In the genomic region with DNA sequence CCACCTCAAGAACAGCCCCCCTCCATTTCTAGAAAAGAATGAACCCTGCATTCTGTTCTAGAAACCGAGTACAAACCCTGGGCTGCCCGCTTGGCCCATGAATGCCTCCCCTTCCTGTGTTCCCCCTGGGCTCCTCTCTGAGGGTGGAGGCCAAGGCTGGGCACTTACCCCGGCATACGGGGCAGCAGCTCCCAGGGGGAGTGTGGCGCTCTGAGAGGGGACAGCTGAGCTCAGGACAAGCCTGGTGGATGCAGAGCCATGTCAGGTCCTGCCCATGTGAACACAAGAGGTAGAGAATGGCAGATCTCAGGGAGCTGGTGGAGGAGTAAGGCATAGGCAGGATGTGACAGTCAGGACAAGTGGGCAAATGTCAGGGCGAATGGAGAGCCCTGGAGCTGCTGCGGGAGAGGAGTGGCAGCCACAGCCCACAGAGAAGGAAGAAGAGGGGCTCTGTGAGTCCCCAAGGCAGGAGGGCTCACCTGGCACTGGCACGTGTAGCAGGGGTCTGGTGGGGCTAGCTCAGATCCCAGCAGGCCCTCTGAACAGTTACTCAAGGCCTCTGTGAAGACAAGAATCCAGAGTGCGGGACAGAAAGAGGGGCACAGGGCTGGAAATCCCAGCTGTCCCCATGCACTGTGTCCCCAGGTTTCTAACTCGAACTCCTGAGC, we compare ENCODE assay signal across 3 cellular contexts.
TF ChIP-seq lines count a peak whose summit lies in the region.

No MANE protein-coding gene starts in this region.

TF ChIP-seq in SK-N-SH, 30 proteins besides CTCF, POLR2A, EP300 and RAD21:
- TF ChIP-seq MXI1 (IDR thresholded peaks at IDR 0.05; ENCODE audit: low read depth, low read length) = no peak
- TF ChIP-seq JUND (IDR thresholded peaks at IDR 0.05) = no peak
- no peak for TF ChIP-seq FOSL2 (IDR thresholded peaks at IDR 0.05; ENCODE audit: borderline replicate concordance, low read depth)
- TF ChIP-seq NFIC (IDR thresholded peaks at IDR 0.05; ENCODE audit: borderline replicate concordance) = no peak
- no peak for TF ChIP-seq EZH2phosphoT487 (IDR thresholded peaks at IDR 0.05; ENCODE audit: borderline replicate concordance, low read depth)
- TF ChIP-seq YY1 (IDR thresholded peaks at IDR 0.05; ENCODE audit: low read depth) = no peak

TF ChIP-seq in SK-N-SH treated with all-trans-retinoic acid at 6 μM for 48 hours, 23 proteins besides CTCF, POLR2A, EP300 and RAD21:
- no peak for TF ChIP-seq ZNF8 (CRISPR knock-in tag; IDR thresholded peaks at IDR 0.05)
- TF ChIP-seq ZNF565 (CRISPR knock-in tag; conservative IDR thresholded peaks at IDR 0.05; ENCODE audit: low read depth) = no peak
- no peak for TF ChIP-seq SNAI2 (CRISPR knock-in tag; IDR thresholded peaks at IDR 0.05)
- no peak for TF ChIP-seq TCF4 (CRISPR knock-in tag; IDR thresholded peaks at IDR 0.05; ENCODE audit: borderline replicate concordance)
- no peak for TF ChIP-seq ISL1 (CRISPR knock-in tag; IDR thresholded peaks at IDR 0.05)
- TF ChIP-seq OSR1 (CRISPR knock-in tag; IDR thresholded peaks at IDR 0.05) = no peak
- no peak for TF ChIP-seq CSDC2 (CRISPR knock-in tag; IDR thresholded peaks at IDR 0.05)
- no peak for TF ChIP-seq ESRRG (CRISPR knock-in tag; IDR thresholded peaks at IDR 0.05)
- TF ChIP-seq, protein P1, sequence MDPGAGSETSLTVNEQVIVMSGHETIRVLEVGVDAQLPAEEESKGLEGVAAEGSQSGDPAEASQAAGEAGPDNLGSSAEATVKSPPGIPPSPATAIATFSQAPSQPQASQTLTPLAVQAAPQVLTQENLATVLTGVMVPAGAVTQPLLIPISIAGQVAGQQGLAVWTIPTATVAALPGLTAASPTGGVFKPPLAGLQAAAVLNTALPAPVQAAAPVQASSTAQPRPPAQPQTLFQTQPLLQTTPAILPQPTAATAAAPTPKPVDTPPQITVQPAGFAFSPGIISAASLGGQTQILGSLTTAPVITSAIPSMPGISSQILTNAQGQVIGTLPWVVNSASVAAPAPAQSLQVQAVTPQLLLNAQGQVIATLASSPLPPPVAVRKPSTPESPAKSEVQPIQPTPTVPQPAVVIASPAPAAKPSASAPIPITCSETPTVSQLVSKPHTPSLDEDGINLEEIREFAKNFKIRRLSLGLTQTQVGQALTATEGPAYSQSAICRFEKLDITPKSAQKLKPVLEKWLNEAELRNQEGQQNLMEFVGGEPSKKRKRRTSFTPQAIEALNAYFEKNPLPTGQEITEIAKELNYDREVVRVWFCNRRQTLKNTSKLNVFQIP (CRISPR knock-in tag; IDR thresholded peaks at IDR 0.05; ENCODE audit: borderline replicate concordance, low read depth) = no peak
- TF ChIP-seq, protein P2, sequence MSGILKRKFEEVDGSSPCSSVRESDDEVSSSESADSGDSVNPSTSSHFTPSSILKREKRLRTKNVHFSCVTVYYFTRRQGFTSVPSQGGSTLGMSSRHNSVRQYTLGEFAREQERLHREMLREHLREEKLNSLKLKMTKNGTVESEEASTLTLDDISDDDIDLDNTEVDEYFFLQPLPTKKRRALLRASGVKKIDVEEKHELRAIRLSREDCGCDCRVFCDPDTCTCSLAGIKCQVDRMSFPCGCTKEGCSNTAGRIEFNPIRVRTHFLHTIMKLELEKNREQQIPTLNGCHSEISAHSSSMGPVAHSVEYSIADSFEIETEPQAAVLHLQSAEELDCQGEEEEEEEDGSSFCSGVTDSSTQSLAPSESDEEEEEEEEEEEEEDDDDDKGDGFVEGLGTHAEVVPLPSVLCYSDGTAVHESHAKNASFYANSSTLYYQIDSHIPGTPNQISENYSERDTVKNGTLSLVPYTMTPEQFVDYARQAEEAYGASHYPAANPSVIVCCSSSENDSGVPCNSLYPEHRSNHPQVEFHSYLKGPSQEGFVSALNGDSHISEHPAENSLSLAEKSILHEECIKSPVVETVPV (CRISPR knock-in tag; IDR thresholded peaks at IDR 0.05) = no peak
- TF ChIP-seq BACH2 (CRISPR knock-in tag; IDR thresholded peaks at IDR 0.05; ENCODE audit: borderline replicate concordance) = no peak
- TF ChIP-seq ARNTL (CRISPR knock-in tag; IDR thresholded peaks at IDR 0.05; ENCODE audit: borderline replicate concordance, low read depth) = no peak
- no peak for TF ChIP-seq ZFP3 (CRISPR knock-in tag; IDR thresholded peaks at IDR 0.05)
- TF ChIP-seq ZNF70 (CRISPR knock-in tag; IDR thresholded peaks at IDR 0.05) = no peak
- no peak for TF ChIP-seq GLIS3 (CRISPR knock-in tag; IDR thresholded peaks at IDR 0.05)
- TF ChIP-seq ZC3H10 (CRISPR knock-in tag; IDR thresholded peaks at IDR 0.05) = no peak
- TF ChIP-seq, protein P3, sequence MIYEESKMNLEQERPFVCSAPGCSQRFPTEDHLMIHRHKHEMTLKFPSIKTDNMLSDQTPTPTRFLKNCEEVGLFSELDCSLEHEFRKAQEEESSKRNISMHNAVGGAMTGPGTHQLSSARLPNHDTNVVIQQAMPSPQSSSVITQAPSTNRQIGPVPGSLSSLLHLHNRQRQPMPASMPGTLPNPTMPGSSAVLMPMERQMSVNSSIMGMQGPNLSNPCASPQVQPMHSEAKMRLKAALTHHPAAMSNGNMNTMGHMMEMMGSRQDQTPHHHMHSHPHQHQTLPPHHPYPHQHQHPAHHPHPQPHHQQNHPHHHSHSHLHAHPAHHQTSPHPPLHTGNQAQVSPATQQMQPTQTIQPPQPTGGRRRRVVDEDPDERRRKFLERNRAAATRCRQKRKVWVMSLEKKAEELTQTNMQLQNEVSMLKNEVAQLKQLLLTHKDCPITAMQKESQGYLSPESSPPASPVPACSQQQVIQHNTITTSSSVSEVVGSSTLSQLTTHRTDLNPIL (CRISPR knock-in tag; IDR thresholded peaks at IDR 0.05; ENCODE audit: low read depth) = no peak

TF ChIP-seq in GM23338, 12 proteins besides CTCF, POLR2A, EP300 and RAD21 (continued from another document):
- TF ChIP-seq STAT1 (IDR thresholded peaks at IDR 0.05; ENCODE audit: unreplicated experiment) = no peak
- TF ChIP-seq EZH2 (IDR thresholded peaks at IDR 0.05; ENCODE audit: low read depth, unreplicated experiment) = no peak
- TF ChIP-seq, protein P4, sequence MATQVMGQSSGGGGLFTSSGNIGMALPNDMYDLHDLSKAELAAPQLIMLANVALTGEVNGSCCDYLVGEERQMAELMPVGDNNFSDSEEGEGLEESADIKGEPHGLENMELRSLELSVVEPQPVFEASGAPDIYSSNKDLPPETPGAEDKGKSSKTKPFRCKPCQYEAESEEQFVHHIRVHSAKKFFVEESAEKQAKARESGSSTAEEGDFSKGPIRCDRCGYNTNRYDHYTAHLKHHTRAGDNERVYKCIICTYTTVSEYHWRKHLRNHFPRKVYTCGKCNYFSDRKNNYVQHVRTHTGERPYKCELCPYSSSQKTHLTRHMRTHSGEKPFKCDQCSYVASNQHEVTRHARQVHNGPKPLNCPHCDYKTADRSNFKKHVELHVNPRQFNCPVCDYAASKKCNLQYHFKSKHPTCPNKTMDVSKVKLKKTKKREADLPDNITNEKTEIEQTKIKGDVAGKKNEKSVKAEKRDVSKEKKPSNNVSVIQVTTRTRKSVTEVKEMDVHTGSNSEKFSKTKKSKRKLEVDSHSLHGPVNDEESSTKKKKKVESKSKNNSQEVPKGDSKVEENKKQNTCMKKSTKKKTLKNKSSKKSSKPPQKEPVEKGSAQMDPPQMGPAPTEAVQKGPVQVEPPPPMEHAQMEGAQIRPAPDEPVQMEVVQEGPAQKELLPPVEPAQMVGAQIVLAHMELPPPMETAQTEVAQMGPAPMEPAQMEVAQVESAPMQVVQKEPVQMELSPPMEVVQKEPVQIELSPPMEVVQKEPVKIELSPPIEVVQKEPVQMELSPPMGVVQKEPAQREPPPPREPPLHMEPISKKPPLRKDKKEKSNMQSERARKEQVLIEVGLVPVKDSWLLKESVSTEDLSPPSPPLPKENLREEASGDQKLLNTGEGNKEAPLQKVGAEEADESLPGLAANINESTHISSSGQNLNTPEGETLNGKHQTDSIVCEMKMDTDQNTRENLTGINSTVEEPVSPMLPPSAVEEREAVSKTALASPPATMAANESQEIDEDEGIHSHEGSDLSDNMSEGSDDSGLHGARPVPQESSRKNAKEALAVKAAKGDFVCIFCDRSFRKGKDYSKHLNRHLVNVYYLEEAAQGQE (IDR thresholded peaks at IDR 0.05; ENCODE audit: unreplicated experiment) = no peak
- no peak for TF ChIP-seq POLR2AphosphoS5 (IDR thresholded peaks at IDR 0.05; ENCODE audit: low read depth)
- TF ChIP-seq CREB1 (CRISPR knock-in tag; IDR thresholded peaks at IDR 0.05; ENCODE audit: low read depth) = no peak
- TF ChIP-seq JUNB (IDR thresholded peaks at IDR 0.05; ENCODE audit: unreplicated experiment) = no peak
- TF ChIP-seq, protein P5, sequence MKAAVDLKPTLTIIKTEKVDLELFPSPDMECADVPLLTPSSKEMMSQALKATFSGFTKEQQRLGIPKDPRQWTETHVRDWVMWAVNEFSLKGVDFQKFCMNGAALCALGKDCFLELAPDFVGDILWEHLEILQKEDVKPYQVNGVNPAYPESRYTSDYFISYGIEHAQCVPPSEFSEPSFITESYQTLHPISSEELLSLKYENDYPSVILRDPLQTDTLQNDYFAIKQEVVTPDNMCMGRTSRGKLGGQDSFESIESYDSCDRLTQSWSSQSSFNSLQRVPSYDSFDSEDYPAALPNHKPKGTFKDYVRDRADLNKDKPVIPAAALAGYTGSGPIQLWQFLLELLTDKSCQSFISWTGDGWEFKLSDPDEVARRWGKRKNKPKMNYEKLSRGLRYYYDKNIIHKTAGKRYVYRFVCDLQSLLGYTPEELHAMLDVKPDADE (IDR thresholded peaks at IDR 0.05) = no peak
- no peak for TF ChIP-seq ZNF114 (CRISPR knock-in tag; IDR thresholded peaks at IDR 0.05)
- TF ChIP-seq, protein P6, sequence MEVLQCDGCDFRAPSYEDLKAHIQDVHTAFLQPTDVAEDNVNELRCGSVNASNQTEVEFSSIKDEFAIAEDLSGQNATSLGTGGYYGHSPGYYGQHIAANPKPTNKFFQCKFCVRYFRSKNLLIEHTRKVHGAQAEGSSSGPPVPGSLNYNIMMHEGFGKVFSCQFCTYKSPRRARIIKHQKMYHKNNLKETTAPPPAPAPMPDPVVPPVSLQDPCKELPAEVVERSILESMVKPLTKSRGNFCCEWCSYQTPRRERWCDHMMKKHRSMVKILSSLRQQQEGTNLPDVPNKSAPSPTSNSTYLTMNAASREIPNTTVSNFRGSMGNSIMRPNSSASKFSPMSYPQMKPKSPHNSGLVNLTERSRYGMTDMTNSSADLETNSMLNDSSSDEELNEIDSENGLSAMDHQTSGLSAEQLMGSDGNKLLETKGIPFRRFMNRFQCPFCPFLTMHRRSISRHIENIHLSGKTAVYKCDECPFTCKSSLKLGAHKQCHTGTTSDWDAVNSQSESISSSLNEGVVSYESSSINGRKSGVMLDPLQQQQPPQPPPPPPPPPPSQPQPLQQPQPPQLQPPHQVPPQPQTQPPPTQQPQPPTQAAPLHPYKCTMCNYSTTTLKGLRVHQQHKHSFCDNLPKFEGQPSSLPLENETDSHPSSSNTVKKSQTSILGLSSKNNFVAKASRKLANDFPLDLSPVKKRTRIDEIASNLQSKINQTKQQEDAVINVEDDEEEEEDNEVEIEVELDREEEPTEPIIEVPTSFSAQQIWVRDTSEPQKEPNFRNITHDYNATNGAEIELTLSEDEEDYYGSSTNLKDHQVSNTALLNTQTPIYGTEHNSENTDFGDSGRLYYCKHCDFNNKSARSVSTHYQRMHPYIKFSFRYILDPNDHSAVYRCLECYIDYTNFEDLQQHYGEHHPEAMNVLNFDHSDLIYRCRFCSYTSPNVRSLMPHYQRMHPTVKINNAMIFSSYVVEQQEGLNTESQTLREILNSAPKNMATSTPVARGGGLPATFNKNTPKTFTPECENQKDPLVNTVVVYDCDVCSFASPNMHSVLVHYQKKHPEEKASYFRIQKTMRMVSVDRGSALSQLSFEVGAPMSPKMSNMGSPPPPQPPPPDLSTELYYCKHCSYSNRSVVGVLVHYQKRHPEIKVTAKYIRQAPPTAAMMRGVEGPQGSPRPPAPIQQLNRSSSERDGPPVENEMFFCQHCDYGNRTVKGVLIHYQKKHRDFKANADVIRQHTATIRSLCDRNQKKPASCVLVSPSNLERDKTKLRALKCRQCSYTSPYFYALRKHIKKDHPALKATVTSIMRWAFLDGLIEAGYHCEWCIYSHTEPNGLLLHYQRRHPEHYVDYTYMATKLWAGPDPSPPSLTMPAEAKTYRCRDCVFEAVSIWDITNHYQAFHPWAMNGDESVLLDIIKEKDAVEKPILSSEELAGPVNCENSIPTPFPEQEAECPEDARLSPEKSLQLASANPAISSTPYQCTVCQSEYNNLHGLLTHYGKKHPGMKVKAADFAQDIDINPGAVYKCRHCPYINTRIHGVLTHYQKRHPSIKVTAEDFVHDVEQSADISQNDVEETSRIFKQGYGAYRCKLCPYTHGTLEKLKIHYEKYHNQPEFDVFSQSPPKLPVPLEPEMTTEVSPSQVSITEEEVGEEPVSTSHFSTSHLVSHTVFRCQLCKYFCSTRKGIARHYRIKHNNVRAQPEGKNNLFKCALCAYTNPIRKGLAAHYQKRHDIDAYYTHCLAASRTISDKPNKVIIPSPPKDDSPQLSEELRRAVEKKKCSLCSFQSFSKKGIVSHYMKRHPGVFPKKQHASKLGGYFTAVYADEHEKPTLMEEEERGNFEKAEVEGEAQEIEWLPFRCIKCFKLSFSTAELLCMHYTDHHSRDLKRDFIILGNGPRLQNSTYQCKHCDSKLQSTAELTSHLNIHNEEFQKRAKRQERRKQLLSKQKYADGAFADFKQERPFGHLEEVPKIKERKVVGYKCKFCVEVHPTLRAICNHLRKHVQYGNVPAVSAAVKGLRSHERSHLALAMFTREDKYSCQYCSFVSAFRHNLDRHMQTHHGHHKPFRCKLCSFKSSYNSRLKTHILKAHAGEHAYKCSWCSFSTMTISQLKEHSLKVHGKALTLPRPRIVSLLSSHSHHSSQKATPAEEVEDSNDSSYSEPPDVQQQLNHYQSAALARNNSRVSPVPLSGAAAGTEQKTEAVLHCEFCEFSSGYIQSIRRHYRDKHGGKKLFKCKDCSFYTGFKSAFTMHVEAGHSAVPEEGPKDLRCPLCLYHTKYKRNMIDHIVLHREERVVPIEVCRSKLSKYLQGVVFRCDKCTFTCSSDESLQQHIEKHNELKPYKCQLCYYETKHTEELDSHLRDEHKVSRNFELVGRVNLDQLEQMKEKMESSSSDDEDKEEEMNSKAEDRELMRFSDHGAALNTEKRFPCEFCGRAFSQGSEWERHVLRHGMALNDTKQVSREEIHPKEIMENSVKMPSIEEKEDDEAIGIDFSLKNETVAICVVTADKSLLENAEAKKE (CRISPR knock-in tag; IDR thresholded peaks at IDR 0.05) = no peak
- TF ChIP-seq NANOG (IDR thresholded peaks at IDR 0.05; ENCODE audit: borderline replicate concordance) = no peak
- TF ChIP-seq ZNF331 (CRISPR knock-in tag; IDR thresholded peaks at IDR 0.05; ENCODE audit: low read depth) = no peak
